8 cellular contexts compared by ENCODE assay signal in genomic region chr2:199850250-199850717, GRCh38. TPM values are rescaled to one million over a fixed set of nuclear protein-coding genes. Genes with fewer than 3 reads are reported as not detected.
A peak's percentile ranks its signal among the peaks of the same experiment; 100 is the strongest.
DNase-seq lines count a peak whose midpoint lies in the region; ATAC-seq and TF ChIP-seq lines count a peak whose summit lies in the region.

No MANE protein-coding gene starts in this region.

- H3K36me3 ChIP-seq in SK-N-MC (ENCODE audit: insufficient read depth, low read length): no peaks in the 10 kb centered on the region

- no peak for DNase-seq in SK-N-MC (ENCODE audit: low read depth, low spot score)
- no peak for DNase-seq in fibroblast of villous mesenchyme (ENCODE audit: low read depth)
- no peak for DNase-seq in skeletal muscle cell (ENCODE audit: low read depth)
- DNase-seq in DMS53 (lab: John Stamatoyannopoulos, UW): no peak
- DNase-seq in D341Med (ENCODE audit: low spot score): no peak
- DNase-seq in occipital lobe (lab: John Stamatoyannopoulos, UW): no peak

- no peak overlapping the region for H3K27ac ChIP-seq in SK-N-MC

- no peak for ATAC-seq in HG03159 (IDR thresholded peaks at IDR 0.05; ENCODE audit: unreplicated experiment)

- H3K9ac ChIP-seq in SK-N-MC (ENCODE audit: insufficient read length): no peak overlapping the region

- H3K9me3 ChIP-seq in SK-N-MC (ENCODE audit: low read depth, low read length): no peaks in the 10 kb centered on the region

- TF ChIP-seq CTCF in GM12875 (IDR thresholded peaks at IDR 0.05; ENCODE audit: borderline replicate concordance, insufficient read depth, low read depth, low read length): no peak
- TF ChIP-seq CTCF in fibroblast of villous mesenchyme (IDR thresholded peaks at IDR 0.05; ENCODE audit: insufficient read depth, low read depth, low read length): no peak

- H3K4me3 ChIP-seq in GM12875 (ENCODE audit: low read depth, low read length) (peak overlapping the region; percentile 73), SK-N-MC (peak overlapping the region; percentile 67), fibroblast of villous mesenchyme (ENCODE audit: low read depth, low read length) (peak overlapping the region; percentile 65), skeletal muscle cell (ENCODE audit: low read depth, low read length) (peak overlapping the region; percentile 64)

RNA-seq across cellular contexts. Expression of gene FTCDNL1, which starts 0.7 kb away (rescaled TPM):
- total RNA-seq in fibroblast of villous mesenchyme (0.32 and 0.43 TPM in 2 replicates), occipital lobe (3.3 TPM)
